In genomic region chr11:130159657-130160459, GRCh38 we compare ENCODE assay signal across 8 cellular contexts. TPM values are rescaled to one million over a fixed set of nuclear protein-coding genes. Genes with fewer than 3 reads are reported as not detected.
DNase-seq lines count a peak whose midpoint lies in the region; ATAC-seq, FAIRE-seq and TF ChIP-seq lines count a peak whose summit lies in the region.

Gene ST14 (plus strand): TSS chr11:130159782. CDS start chr11:130159980, 198 bp downstream.

- TF ChIP-seq EP300 in Ishikawa (IDR thresholded peaks at IDR 0.05; ENCODE audit: borderline replicate concordance) = 0 out of 2 replicates have a peak, but pooled peaks have one; percentile 14

- DNase-seq in DMS53 treated with DMSO at 0.1 percent for 48 hours (lab: John Stamatoyannopoulos, UW; ENCODE audit: unreplicated experiment) = peak; percentile 63
- no peak for DNase-seq in activated T-helper 1 cell treated with anti-CD3 and anti-CD28 coated beads, Interleukin-12 subunit alpha, Interleukin-12 subunit beta, Interleukin-2, Interleukin-4 antibody, amounts not matched to agents 30 ng/mL and 10 ng/mL and 1 ng/mL, durations not matched to agents 14 hours and 24 hours and 36 hours (ENCODE audit: low spot score)
- peak; percentile 67 for DNase-seq in iPS-NIHi7 (ENCODE audit: extremely low spot score)
- no peak for DNase-seq in stimulated activated naive CD8-positive, alpha-beta T cell treated with anti-CD3 and anti-CD28 coated beads, Interleukin-15, amount 100 ng/mL, for 72 hours
- no peak for DNase-seq in HuH-7.5 (ENCODE audit: low spot score)
- DNase-seq in HEK293T (ENCODE audit: extremely low spot score) = no peak
- no peak for DNase-seq in RCC 7860 (ENCODE audit: low spot score)

- TF ChIP-seq RAD21 in Ishikawa (IDR thresholded peaks at IDR 0.05; ENCODE audit: low read depth) = no peak

- no peak for FAIRE-seq in RCC 7860 (lab: Jason Lieb, UNC)

- H3K4me1 Mint-ChIP-seq in activated T-helper 1 cell treated with anti-CD3 and anti-CD28 coated beads, Interleukin-12 subunit alpha, Interleukin-12 subunit beta, Interleukin-2, Interleukin-4 antibody, amounts not matched to agents 30 ng/mL and 10 ng/mL and 1 ng/mL, durations not matched to agents 14 hours and 24 hours and 36 hours (ENCODE audit: low read depth) = no peaks in the 10 kb centered on the region
- H3K4me1 Mint-ChIP-seq in stimulated activated naive CD8-positive, alpha-beta T cell treated with anti-CD3 and anti-CD28 coated beads, Interleukin-15, amount 100 ng/mL, for 72 hours = peaks cover 19% of the 10 kb centered on the region

- intact Hi-C loops in activated T-helper 1 cell treated with anti-CD3 and anti-CD28 coated beads, Interleukin-12 subunit alpha, Interleukin-12 subunit beta, Interleukin-2, Interleukin-4 antibody, amounts not matched to agents 30 ng/mL and 10 ng/mL and 1 ng/mL, durations not matched to agents 14 hours and 24 hours and 36 hours (cut with micrococcal nuclease) = no loop called here

- CTCF ChIA-PET in HEK293T (lab: Yijun Ruan, JAX) = no interaction called here

- no peak within 1 kb of the TSS for H3K27ac Mint-ChIP-seq in activated T-helper 1 cell treated with anti-CD3 and anti-CD28 coated beads, Interleukin-12 subunit alpha, Interleukin-12 subunit beta, Interleukin-2, Interleukin-4 antibody, amounts not matched to agents 30 ng/mL and 10 ng/mL and 1 ng/mL, durations not matched to agents 14 hours and 24 hours and 36 hours
- no peak within 1 kb of the TSS for H3K27ac Mint-ChIP-seq in stimulated activated naive CD8-positive, alpha-beta T cell treated with anti-CD3 and anti-CD28 coated beads, Interleukin-15, amount 100 ng/mL, for 72 hours

- no peaks in the 10 kb centered on the region for H3K36me3 Mint-ChIP-seq in activated T-helper 1 cell treated with anti-CD3 and anti-CD28 coated beads, Interleukin-12 subunit alpha, Interleukin-12 subunit beta, Interleukin-2, Interleukin-4 antibody, amounts not matched to agents 30 ng/mL and 10 ng/mL and 1 ng/mL, durations not matched to agents 14 hours and 24 hours and 36 hours (ENCODE audit: low read depth)

- POLR2A ChIA-PET in HEK293T (lab: Yijun Ruan, JAX) = no interaction called here

- H3K9me3 Mint-ChIP-seq in activated T-helper 1 cell treated with anti-CD3 and anti-CD28 coated beads, Interleukin-12 subunit alpha, Interleukin-12 subunit beta, Interleukin-2, Interleukin-4 antibody, amounts not matched to agents 30 ng/mL and 10 ng/mL and 1 ng/mL, durations not matched to agents 14 hours and 24 hours and 36 hours = no peaks in the 10 kb centered on the region
- no peaks in the 10 kb centered on the region for H3K9me3 Mint-ChIP-seq in stimulated activated naive CD8-positive, alpha-beta T cell treated with anti-CD3 and anti-CD28 coated beads, Interleukin-15, amount 100 ng/mL, for 72 hours

- peaks cover 55% of the 10 kb centered on the region for H3K27me3 Mint-ChIP-seq in activated T-helper 1 cell treated with anti-CD3 and anti-CD28 coated beads, Interleukin-12 subunit alpha, Interleukin-12 subunit beta, Interleukin-2, Interleukin-4 antibody, amounts not matched to agents 30 ng/mL and 10 ng/mL and 1 ng/mL, durations not matched to agents 14 hours and 24 hours and 36 hours (ENCODE audit: insufficient read depth)
- peaks cover 84% of the 10 kb centered on the region for H3K27me3 Mint-ChIP-seq in stimulated activated naive CD8-positive, alpha-beta T cell treated with anti-CD3 and anti-CD28 coated beads, Interleukin-15, amount 100 ng/mL, for 72 hours

- H3K4me3 Mint-ChIP-seq in activated T-helper 1 cell treated with anti-CD3 and anti-CD28 coated beads, Interleukin-12 subunit alpha, Interleukin-12 subunit beta, Interleukin-2, Interleukin-4 antibody, amounts not matched to agents 30 ng/mL and 10 ng/mL and 1 ng/mL, durations not matched to agents 14 hours and 24 hours and 36 hours = peak within 1 kb of the TSS; percentile 52
- peak within 1 kb of the TSS; percentile 57 to 61 for H3K4me3 Mint-ChIP-seq in stimulated activated naive CD8-positive, alpha-beta T cell treated with anti-CD3 and anti-CD28 coated beads, Interleukin-15, amount 100 ng/mL, for 72 hours

- ATAC-seq in stimulated activated naive CD8-positive, alpha-beta T cell treated with anti-CD3 and anti-CD28 coated beads, Interleukin-15, amount 100 ng/mL, for 72 hours = peak; percentile 30

TF ChIP-seq in Ishikawa, 13 proteins besides CTCF, POLR2A, EP300 and RAD21 (continues in another document):
- TF ChIP-seq CREB1 (IDR thresholded peaks at IDR 0.05; ENCODE audit: low read depth) (no peak), MAX (IDR thresholded peaks at IDR 0.05) (peak; percentile 37), EGR1 (IDR thresholded peaks at IDR 0.05) (peak; percentile 87), YY1 (IDR thresholded peaks at IDR 0.05; ENCODE audit: low read depth) (no peak), ZBTB7A (IDR thresholded peaks at IDR 0.05; ENCODE audit: low read depth) (peak; percentile 60; the same call in 1 of the 2 replicates), USF1 (IDR thresholded peaks at IDR 0.05) (no peak), FOXM1 (IDR thresholded peaks at IDR 0.05; ENCODE audit: borderline replicate concordance, low read depth) (no peak), NFIC (IDR thresholded peaks at IDR 0.05) (no peak), CEBPB (IDR thresholded peaks at IDR 0.05) (no peak), TCF12 (IDR thresholded peaks at IDR 0.05; ENCODE audit: low read depth) (no peak), TAF1 (IDR thresholded peaks at IDR 0.05; ENCODE audit: low read depth) (peak; percentile 54; the same call in 1 of the 2 replicates), TEAD4 (IDR thresholded peaks at IDR 0.05) (0 out of 2 replicates have a peak, but pooled peaks have one; percentile 15)

TF ChIP-seq in HEK293T, 16 proteins besides CTCF, POLR2A, EP300 and RAD21:
- TF ChIP-seq NFRKB (IDR thresholded peaks at IDR 0.05) (no peak), LEF1 (IDR thresholded peaks at IDR 0.05; ENCODE audit: borderline replicate concordance) (no peak), CTBP1 (IDR thresholded peaks at IDR 0.05; ENCODE audit: borderline replicate concordance) (no peak), FOXK2 (IDR thresholded peaks at IDR 0.05) (no peak), ARNT (IDR thresholded peaks at IDR 0.05) (no peak), ELF4 (IDR thresholded peaks at IDR 0.05) (no peak), HDGF (IDR thresholded peaks at IDR 0.05; ENCODE audit: borderline replicate concordance) (no peak), SUZ12 (IDR thresholded peaks at IDR 0.05) (no peak), SP1 (IDR thresholded peaks at IDR 0.05) (no peak), L3MBTL2 (conservative IDR thresholded peaks at IDR 0.05) (no peak), FOXM1 (IDR thresholded peaks at IDR 0.05; ENCODE audit: borderline replicate concordance) (no peak), FOXA1 (IDR thresholded peaks at IDR 0.05) (no peak), BHLHE40 (IDR thresholded peaks at IDR 0.05; ENCODE audit: borderline replicate concordance) (no peak)
- TF ChIP-seq, protein P1, sequence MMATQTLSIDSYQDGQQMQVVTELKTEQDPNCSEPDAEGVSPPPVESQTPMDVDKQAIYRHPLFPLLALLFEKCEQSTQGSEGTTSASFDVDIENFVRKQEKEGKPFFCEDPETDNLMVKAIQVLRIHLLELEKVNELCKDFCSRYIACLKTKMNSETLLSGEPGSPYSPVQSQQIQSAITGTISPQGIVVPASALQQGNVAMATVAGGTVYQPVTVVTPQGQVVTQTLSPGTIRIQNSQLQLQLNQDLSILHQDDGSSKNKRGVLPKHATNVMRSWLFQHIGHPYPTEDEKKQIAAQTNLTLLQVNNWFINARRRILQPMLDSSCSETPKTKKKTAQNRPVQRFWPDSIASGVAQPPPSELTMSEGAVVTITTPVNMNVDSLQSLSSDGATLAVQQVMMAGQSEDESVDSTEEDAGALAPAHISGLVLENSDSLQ (IDR thresholded peaks at IDR 0.05) = no peak

RNA-seq across cellular contexts. Expression of gene ST14, which starts in this region (rescaled TPM):
- not detected in 2 replicates for total RNA-seq in activated T-helper 1 cell treated with anti-CD3 and anti-CD28 coated beads, Interleukin-12 subunit alpha, Interleukin-12 subunit beta, Interleukin-2, Interleukin-4 antibody, amounts not matched to agents 30 ng/mL and 10 ng/mL and 1 ng/mL, durations not matched to agents 14 hours and 24 hours and 36 hours

Comparison
In these comparisons a context has a peak if more than half of its experiments do, and no peak if none do; other contexts are left out.
1. DNase-seq: peak in DMS53 treated with DMSO at 0.1 percent for 48 hours (single experiment) and iPS-NIHi7 (single experiment); none in activated T-helper 1 cell treated with anti-CD3 and anti-CD28 coated beads, Interleukin-12 subunit alpha, Interleukin-12 subunit beta, Interleukin-2, Interleukin-4 antibody, amounts not matched to agents 30 ng/mL and 10 ng/mL and 1 ng/mL, durations not matched to agents 14 hours and 24 hours and 36 hours (single experiment), stimulated activated naive CD8-positive, alpha-beta T cell treated with anti-CD3 and anti-CD28 coated beads, Interleukin-15, amount 100 ng/mL, for 72 hours (0 of 2), HuH-7.5 (single experiment), HEK293T (single experiment) and RCC 7860 (single experiment).